ENCODE assay signal across 16 cellular contexts in genomic region chr5:50687548-50687947, GRCh38. TPM values are rescaled to one million over a fixed set of nuclear protein-coding genes. Genes with fewer than 3 reads are reported as not detected.
DNase-seq lines count a peak whose midpoint lies in the region; ATAC-seq and TF ChIP-seq lines count a peak whose summit lies in the region.
"Had no signal": no experiment of that assay in that cellular context is flagged by ENCODE, and none has a peak within 500 bp of the region (broad histone marks: within the 10 kb centered on the region; RNA-seq: fewer than 3 reads in every experiment).

No MANE protein-coding gene starts in this region.

- H3K27ac ChIP-seq in CD8-positive, alpha-beta T cell (ENCODE audit: low read depth, low read length): no peak overlapping the region
- H3K27ac ChIP-seq: SJSA1 had no signal

- H3K4me3 Mint-ChIP-seq in CD14-positive monocyte (no peak overlapping the region), activated B cell treated with CpG ODN at 0.5 μM for 24 hours (no peak overlapping the region), immature natural killer cell (peak overlapping the region in 4 of 5 donors; percentile 10 to 48 (median 22))
- no peak overlapping the region for H3K4me3 Mint-ChIP-seq in CD8-positive, alpha-beta T cell

- no peak for ATAC-seq in CD8-positive, alpha-beta T cell
- ATAC-seq in activated B cell treated with CpG ODN at 0.5 μM for 24 hours (ENCODE audit: low read depth) (no peak), HG02763 (IDR thresholded peaks at IDR 0.05; ENCODE audit: unreplicated experiment) (no peak), GM19035 (IDR thresholded peaks at IDR 0.05; ENCODE audit: unreplicated experiment) (no peak)

- no peak for TF ChIP-seq CTCF in CD14-positive monocyte (IDR thresholded peaks at IDR 0.05)
- no peak for TF ChIP-seq CTCF in CD8-positive, alpha-beta T cell (IDR thresholded peaks at IDR 0.05)
- no peak for TF ChIP-seq CTCF in activated B cell treated with CpG ODN at 0.5 μM for 24 hours (IDR thresholded peaks at IDR 0.05)

- peak overlapping the region in 4 of 7 donors; percentile 47 to 80 (median 58) for H3K27ac Mint-ChIP-seq in CD14-positive monocyte
- peak overlapping the region; percentile 73 for H3K27ac Mint-ChIP-seq in CD8-positive, alpha-beta T cell
- H3K27ac Mint-ChIP-seq in activated B cell treated with CpG ODN at 0.5 μM for 24 hours: peak overlapping the region; percentile 27
- peak overlapping the region; percentile 25 to 76 (median 62) for H3K27ac Mint-ChIP-seq in immature natural killer cell

- H3K4me1 Mint-ChIP-seq in CD14-positive monocyte (peaks cover 23% of the 10 kb centered on the region), activated B cell treated with CpG ODN at 0.5 μM for 24 hours (peaks cover 44% of the 10 kb centered on the region), immature natural killer cell (peaks cover 0 to 63% of the 10 kb centered on the region in 2 donors)
- peaks cover 55% of the 10 kb centered on the region for H3K4me1 Mint-ChIP-seq in CD8-positive, alpha-beta T cell (ENCODE audit: low read depth)

- no peak overlapping the region for H3K4me3 ChIP-seq in CD8-positive, alpha-beta T cell (ENCODE audit: low read depth, low read length)
- H3K4me3 ChIP-seq: SJSA1 had no signal

- H3K9me3 ChIP-seq in CD8-positive, alpha-beta T cell (ENCODE audit: low read length): no peaks in the 10 kb centered on the region
- H3K9me3 ChIP-seq: SJSA1 had no signal

- H3K36me3 Mint-ChIP-seq in CD14-positive monocyte: peaks cover 20 to 38% of the 10 kb centered on the region in 2 donors
- H3K36me3 Mint-ChIP-seq in CD8-positive, alpha-beta T cell: peaks cover 47% of the 10 kb centered on the region
- H3K36me3 Mint-ChIP-seq in activated B cell treated with CpG ODN at 0.5 μM for 24 hours (ENCODE audit: low read depth): peaks cover 24% of the 10 kb centered on the region
- peaks cover 9 to 31% (median 21%) of the 10 kb centered on the region in 3 donors for H3K36me3 Mint-ChIP-seq in immature natural killer cell

- POLR2A ChIA-PET in CD8-positive, alpha-beta T cell (lab: Charles Lee): no interaction called here
- POLR2A ChIA-PET in activated B cell treated with CpG ODN at 0.5 μM for 24 hours (lab: Charles Lee): no interaction called here

- no peaks in the 10 kb centered on the region for H3K27me3 ChIP-seq in CD8-positive, alpha-beta T cell (ENCODE audit: insufficient read depth, low read length)
- H3K27me3 ChIP-seq: SJSA1 had no signal

- H3K27me3 Mint-ChIP-seq in CD14-positive monocyte (ENCODE audit: low read depth in 3 of 3) (no peaks in the 10 kb centered on the region), activated B cell treated with CpG ODN at 0.5 μM for 24 hours (no peaks in the 10 kb centered on the region), immature natural killer cell (ENCODE audit: low read depth in 3 of 3) (no peaks in the 10 kb centered on the region)
- no peaks in the 10 kb centered on the region for H3K27me3 Mint-ChIP-seq in CD8-positive, alpha-beta T cell (ENCODE audit: low read depth)

- peaks cover 24% of the 10 kb centered on the region for H3K4me1 ChIP-seq in CD8-positive, alpha-beta T cell (ENCODE audit: insufficient read depth, low read length)
- H3K4me1 ChIP-seq: SJSA1 had no signal

- H3K36me3 ChIP-seq in CD8-positive, alpha-beta T cell (ENCODE audit: insufficient read depth, low read length): no peaks in the 10 kb centered on the region
- H3K36me3 ChIP-seq: SJSA1 had no signal

- CTCF ChIA-PET in CD8-positive, alpha-beta T cell (lab: Charles Lee): no interaction called here
- CTCF ChIA-PET in activated B cell treated with CpG ODN at 0.5 μM for 24 hours (lab: Charles Lee): no interaction called here

- no peak for DNase-seq in CD14-positive monocyte (ENCODE audit: low spot score)
- DNase-seq in CD8-positive, alpha-beta T cell: no peak
- no peak for DNase-seq in activated B cell treated with CpG ODN at 0.5 μM for 24 hours
- DNase-seq in immature natural killer cell: no peak
- no peak for DNase-seq in NCI-H526 (lab: John Stamatoyannopoulos, UW)
- DNase-seq: AML-193; MV-4-11; NCI-H1436 treated with DMSO at 0.1 percent for 48 hours; NCI-H2227 treated with DMSO at 0.1 percent for 48 hours; NCI-H526 treated with DMSO at 0.1 percent for 48 hours; NK-92 treated with Interleukin-12 subunit alpha and Interleukin-12 subunit beta, amount 100 ng/mL, for 24 hours; OCI-M1; RPMI8226 had no signal

- H3K9me3 Mint-ChIP-seq in CD14-positive monocyte (peaks cover 5 to 9% (median 5%) of the 10 kb centered on the region in 7 donors), activated B cell treated with CpG ODN at 0.5 μM for 24 hours (peaks cover 5% of the 10 kb centered on the region), immature natural killer cell (no peaks in the 10 kb centered on the region)
- H3K9me3 Mint-ChIP-seq in CD8-positive, alpha-beta T cell: peaks cover 3% of the 10 kb centered on the region

- intact Hi-C loops in CD14-positive monocyte (cut with micrococcal nuclease) (no loop called here), activated B cell treated with CpG ODN at 0.5 μM for 24 hours (cut with micrococcal nuclease) (no loop called here)
- intact Hi-C loops in CD8-positive, alpha-beta T cell (cut with DNase I, micrococcal nuclease): no loop called here

RNA-seq across cellular contexts. Expression of gene PARP8, which starts 21.1 kb away (rescaled TPM):
- polyA plus RNA-seq in CD14-positive monocyte: 10 to 100 TPM; 27.5 to 40.6 TPM
- 100 to 1,000 TPM; 192 to 200 TPM for total RNA-seq in CD8-positive, alpha-beta T cell
- 39.3 and 56.0 TPM in 2 replicates for total RNA-seq in activated B cell treated with CpG ODN at 0.5 μM for 24 hours
- 100 to 1,000 TPM in 2 of 3 donors, 10 to 100 TPM in 1; 93.9 to 150 (median 113) TPM for polyA plus RNA-seq in immature natural killer cell

Comparison
In these comparisons a context has a peak if more than half of its experiments do, and no peak if none do; other contexts are left out.
1. H3K4me3 Mint-ChIP-seq: peak in immature natural killer cell (4 of 5); none in CD14-positive monocyte (0 of 2), CD8-positive, alpha-beta T cell (single experiment) and activated B cell treated with CpG ODN at 0.5 μM for 24 hours (single experiment).
2. Peak in every context shown above with its lines, with median percentiles within 50 percentile points of each other: H3K27ac Mint-ChIP-seq.